Comparison of ENCODE assay signal across 15 cellular contexts in genomic region chr2:105426626-105427292, GRCh38. TPM values are rescaled to one million over a fixed set of nuclear protein-coding genes. Genes with fewer than 3 reads are reported as not detected.
DNase-seq lines count a peak whose midpoint lies in the region; ATAC-seq and TF ChIP-seq lines count a peak whose summit lies in the region.
"Had no signal": no experiment of that assay in that cellular context is flagged by ENCODE, and none has a peak within 500 bp of the region (broad histone marks: within the 10 kb centered on the region; RNA-seq: fewer than 3 reads in every experiment).

No MANE protein-coding gene starts in this region.

- peaks cover 9% of the 10 kb centered on the region for H3K9me3 ChIP-seq in adipocyte (ENCODE audit: control insufficient read depth, low read length)
- H3K9me3 ChIP-seq in gastrocnemius medialis: no peaks in the 10 kb centered on the region
- H3K9me3 ChIP-seq: neutrophil, thoracic aorta had no signal

- H3K36me3 ChIP-seq in adipocyte (ENCODE audit: control insufficient read depth, insufficient read depth, low read length, severe bottlenecking) (no peaks in the 10 kb centered on the region), gastrocnemius medialis (no peaks in the 10 kb centered on the region)
- H3K36me3 ChIP-seq: neutrophil, thoracic aorta had no signal

- H3K27ac Mint-ChIP-seq in activated T-cell treated with anti-CD3 and anti-CD28 coated beads, Interleukin-2, amount 50 U/mL, for 24 hours: no peak overlapping the region
- peak overlapping the region; percentile 91 for H3K27ac Mint-ChIP-seq in type B pancreatic cell

- H3K9me3 Mint-ChIP-seq in activated T-cell treated with anti-CD3 and anti-CD28 coated beads, Interleukin-2, amount 50 U/mL, for 24 hours: no peaks in the 10 kb centered on the region
- no peaks in the 10 kb centered on the region for H3K9me3 Mint-ChIP-seq in type B pancreatic cell

- no peak for TF ChIP-seq POLR2A in gastrocnemius medialis (IDR thresholded peaks at IDR 0.05)

- peaks cover 20% of the 10 kb centered on the region for H3K4me1 Mint-ChIP-seq in activated T-cell treated with anti-CD3 and anti-CD28 coated beads, Interleukin-2, amount 50 U/mL, for 24 hours (ENCODE audit: low read depth)
- peaks cover 21% of the 10 kb centered on the region for H3K4me1 Mint-ChIP-seq in type B pancreatic cell (ENCODE audit: unreplicated experiment)

- ATAC-seq in GM21381 (IDR thresholded peaks at IDR 0.05; ENCODE audit: unreplicated experiment) (no peak), HG02884 (IDR thresholded peaks at IDR 0.05; ENCODE audit: unreplicated experiment) (no peak), gastrocnemius medialis (no peak)

- TF ChIP-seq CTCF in type B pancreatic cell (conservative IDR thresholded peaks at IDR 0.05) (no peak), gastrocnemius medialis (IDR thresholded peaks at IDR 0.05 in 4 of 5, conservative IDR thresholded peaks at IDR 0.05 in 1 of 5) (no peak)

- H3K4me1 ChIP-seq in adipocyte (ENCODE audit: control insufficient read depth, insufficient read depth, low read length) (peaks cover 3% of the 10 kb centered on the region), gastrocnemius medialis (peaks cover 0 to under 1% of the 10 kb centered on the region in 2 donors)

- no peak overlapping the region for H3K9ac ChIP-seq in adipocyte (ENCODE audit: low read length)

- H3K36me3 Mint-ChIP-seq in activated T-cell treated with anti-CD3 and anti-CD28 coated beads, Interleukin-2, amount 50 U/mL, for 24 hours (ENCODE audit: low read depth): no peaks in the 10 kb centered on the region
- no peaks in the 10 kb centered on the region for H3K36me3 Mint-ChIP-seq in type B pancreatic cell

- in situ Hi-C loops in gastrocnemius medialis (cut with MboI; ENCODE audit: low sequenced_read_pairs in 4 of 4): no loop called here

- peak overlapping the region; percentile 28 for H3K4me3 Mint-ChIP-seq in activated T-cell treated with anti-CD3 and anti-CD28 coated beads, Interleukin-2, amount 50 U/mL, for 24 hours
- peak overlapping the region; percentile 35 for H3K4me3 Mint-ChIP-seq in type B pancreatic cell

- no peak for DNase-seq in activated T-cell treated with anti-CD3 and anti-CD28 coated beads, Interleukin-2, amount 50 U/mL, for 24 hours
- DNase-seq in activated T-cell treated with anti-CD3 and anti-CD28 coated beads, Interleukin-2, amount 50 U/mL, for 48 hours: no peak
- peak; percentile 36 for DNase-seq in adipocyte (ENCODE audit: low read depth)
- DNase-seq in inferior parietal cortex (ENCODE audit: extremely low spot score): peak; percentile 51
- no peak for DNase-seq in type B pancreatic cell (ENCODE audit: extremely low spot score, unreplicated experiment)
- DNase-seq in gastrocnemius medialis: no peak
- DNase-seq: ACHN, aorta, DMS153, foreskin melanocyte, NCI-H69 had no signal

- H3K27me3 ChIP-seq in adipocyte (replicated peaks; ENCODE audit: control insufficient read depth, insufficient read depth, low read length): peaks cover 42% of the 10 kb centered on the region
- no peaks in the 10 kb centered on the region for H3K27me3 ChIP-seq in gastrocnemius medialis

- intact Hi-C loops in gastrocnemius medialis (cut with DNase I; ENCODE audit: low total_unique reads): no loop called here

- H3K4me3 ChIP-seq in adipocyte (ENCODE audit: low read length) (no peak overlapping the region), gastrocnemius medialis (no peak overlapping the region)
- H3K4me3 ChIP-seq: thoracic aorta had no signal

- peaks cover 11% of the 10 kb centered on the region for H3K27me3 Mint-ChIP-seq in activated T-cell treated with anti-CD3 and anti-CD28 coated beads, Interleukin-2, amount 50 U/mL, for 24 hours
- no peaks in the 10 kb centered on the region for H3K27me3 Mint-ChIP-seq in type B pancreatic cell

- no peak overlapping the region for H3K27ac ChIP-seq in gastrocnemius medialis
- H3K27ac ChIP-seq: neutrophil, thoracic aorta had no signal

RNA-seq across cellular contexts. Expression of gene FHL2, which starts 27.9 kb away (rescaled TPM):
- total RNA-seq in type B pancreatic cell (ENCODE audit: low replicate concordance): 19.9 and 21.9 TPM in 2 replicates
- total RNA-seq in gastrocnemius medialis: 10 to 100 TPM; 14.9 to 31.8 (median 21.4) TPM

Comparison
In these comparisons a context has a peak if more than half of its experiments do, and no peak if none do; other contexts are left out.
1. DNase-seq: peak in adipocyte (single experiment) and inferior parietal cortex (single experiment); none in activated T-cell treated with anti-CD3 and anti-CD28 coated beads, Interleukin-2, amount 50 U/mL, for 24 hours (single experiment), activated T-cell treated with anti-CD3 and anti-CD28 coated beads, Interleukin-2, amount 50 U/mL, for 48 hours (0 of 2), type B pancreatic cell (single experiment) and gastrocnemius medialis (0 of 2).